8 cellular contexts compared by ENCODE assay signal in the genomic region with DNA sequence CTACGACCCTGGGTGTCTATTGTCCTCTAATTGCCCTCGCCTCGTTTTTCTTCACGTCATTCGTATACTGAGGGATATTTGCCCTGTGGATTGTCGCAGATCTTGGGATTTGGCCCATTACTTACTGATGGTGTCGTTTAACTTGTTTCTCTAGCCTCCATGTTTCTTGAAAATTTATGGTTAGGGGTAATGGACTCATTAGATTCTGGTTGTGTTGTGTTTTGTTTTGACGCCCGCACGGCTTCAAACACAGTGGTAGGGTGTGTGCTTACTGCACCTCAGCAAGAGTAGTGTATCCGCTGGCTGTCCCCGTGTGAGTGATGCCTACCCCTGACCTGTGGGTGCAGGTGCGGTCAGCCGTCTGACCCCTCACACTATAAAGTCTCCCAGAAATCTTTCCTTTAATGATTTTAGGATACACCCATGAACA. TPM values are rescaled to one million over a fixed set of nuclear protein-coding genes. Genes with fewer than 3 reads are reported as not detected.
A peak's percentile ranks its signal among the peaks of the same experiment; 100 is the strongest.
DNase-seq lines count a peak whose midpoint lies in the region; ATAC-seq and TF ChIP-seq lines count a peak whose summit lies in the region.

No MANE protein-coding gene starts in this region.

- intact Hi-C loops in Panc1 (cut with micrococcal nuclease; ENCODE audit: unreplicated experiment): loop anchor here (10.0 kb wide), 1 partner anchor 129 kb away; the partner anchor contains the start of gene ARHGAP5

- H3K4me3 ChIP-seq in Panc1 (ENCODE audit: low read depth in 2 of 2, low read length in 2 of 2) (peak overlapping the region; percentile 64 to 85), mesodermal cell (ENCODE audit: extremely low read depth, insufficient read depth, low read length, poor library complexity, severe bottlenecking) (peak overlapping the region; percentile 61), upper lobe of left lung (peak overlapping the region; percentile 48 to 87 (median 68))

- no peak for TF ChIP-seq CTCF in Panc1 (IDR thresholded peaks at IDR 0.05)
- TF ChIP-seq CTCF in upper lobe of left lung (IDR thresholded peaks at IDR 0.05): no peak

- DNase-seq in NCI-H446 (lab: John Stamatoyannopoulos, UW): peak; percentile 39 to 43
- no peak for DNase-seq in NCI-H446 treated with DMSO at 0.1 percent for 48 hours (lab: John Stamatoyannopoulos, UW)
- no peak for DNase-seq in Panc1 (ENCODE audit: low read depth, low spot score)
- peak in 1 of 2 donors; percentile 29 for DNase-seq in upper lobe of left lung
- no peak for DNase-seq in AG08396 (ENCODE audit: low spot score)

- ATAC-seq in Panc1 (no peak), upper lobe of left lung (ENCODE audit: low FRiP score in 2 of 2) (no peak), HG03095 (IDR thresholded peaks at IDR 0.05; ENCODE audit: unreplicated experiment) (no peak)

- H3K36me3 ChIP-seq in Panc1 (ENCODE audit: control insufficient read depth, insufficient read depth, low read length): no peaks in the 10 kb centered on the region
- H3K36me3 ChIP-seq in mesodermal cell (ENCODE audit: control insufficient read depth, insufficient read depth, low read length): no peaks in the 10 kb centered on the region
- H3K36me3 ChIP-seq in upper lobe of left lung: no peaks in the 10 kb centered on the region

- peak in 1 of 4 donors; percentile 3 for TF ChIP-seq POLR2A in upper lobe of left lung (IDR thresholded peaks at IDR 0.05)

- POLR2A ChIA-PET in Panc1 (lab: Charles Lee): no interaction called here

- in situ Hi-C loops in Panc1 (cut with HindIII; ENCODE audit: low pct_unique_long_range_greater_than_20kb, low sequenced_read_pairs): no loop called here

- H3K4me1 ChIP-seq in Panc1 (ENCODE audit: control insufficient read depth, insufficient read depth, low read length) (peaks cover 3% of the 10 kb centered on the region), mesodermal cell (ENCODE audit: control insufficient read depth, insufficient read depth, low read length, poor library complexity, severe bottlenecking) (no peaks in the 10 kb centered on the region), upper lobe of left lung (peaks cover 6 to 31% (median 10%) of the 10 kb centered on the region in 4 donors)

- CTCF ChIA-PET in Panc1 (lab: Charles Lee): interaction anchor here (0.6 kb wide), 1 partner anchor 310 kb away, joined by 3 read pairs; no protein-coding TSS in a partner anchor

- TF ChIP-seq EP300 in upper lobe of left lung (IDR thresholded peaks at IDR 0.05): no peak

- H3K27me3 ChIP-seq in Panc1 (ENCODE audit: control insufficient read depth, insufficient read depth, low read length) (no peaks in the 10 kb centered on the region), upper lobe of left lung (no peaks in the 10 kb centered on the region)

- H3K27ac ChIP-seq in Panc1 (ENCODE audit: low read length): peak overlapping the region; percentile 91
- H3K27ac ChIP-seq in cingulate gyrus (ENCODE audit: low read depth, low read length): peak overlapping the region; percentile 94
- H3K27ac ChIP-seq in mesodermal cell (ENCODE audit: low read depth, low read length, severe bottlenecking): no peak overlapping the region
- peak overlapping the region; percentile 87 to 92 (median 88) for H3K27ac ChIP-seq in upper lobe of left lung

- no peaks in the 10 kb centered on the region for H3K9me3 ChIP-seq in Panc1 (ENCODE audit: control insufficient read depth, insufficient read depth, low read depth, low read length)
- no peaks in the 10 kb centered on the region for H3K9me3 ChIP-seq in mesodermal cell (ENCODE audit: control insufficient read depth, low read length)
- H3K9me3 ChIP-seq in upper lobe of left lung: no peaks in the 10 kb centered on the region

- BruUV-seq in Panc1 (replicated peaks; lab: Mats Ljungman, UMichigan): no TSS peak

- WGBS in mesodermal cell (ENCODE audit: insufficient coverage in 2 of 2), 2 experiments: 10 to 27% methylated on average over 6 to 8 of the region's 14 CpGs
- WGBS in upper lobe of left lung, 2 donors: 3 to 5% methylated on average over 13 to 14 of the region's 14 CpGs

RNA-seq across cellular contexts. Expression of gene RNU6-8, which starts 0.9 kb away (rescaled TPM):
- total RNA-seq in Panc1 (2021; ENCODE audit: unreplicated experiment) (not detected), upper lobe of left lung (not detected)
- not detected for polyA plus RNA-seq in Panc1 (2012; ENCODE audit: insufficient read length)
- polyA plus RNA-seq in mesodermal cell (2013, experiment 1 of 2): not detected
- polyA plus RNA-seq in mesodermal cell (2013, experiment 2 of 2): not detected

RNA-seq across cellular contexts. Expression of gene RNU6-7, which starts 2.1 kb away (rescaled TPM):
- total RNA-seq in Panc1 (2021; ENCODE audit: unreplicated experiment) (not detected), upper lobe of left lung (not detected)
- not detected for polyA plus RNA-seq in Panc1 (2012; ENCODE audit: insufficient read length)
- not detected for polyA plus RNA-seq in mesodermal cell (2013, experiment 1 of 2)
- not detected for polyA plus RNA-seq in mesodermal cell (2013, experiment 2 of 2)

Comparison
In these comparisons a context has a peak if more than half of its experiments do, and no peak if none do; other contexts are left out.
1. DNase-seq: peak in NCI-H446 (2 of 2); none in NCI-H446 treated with DMSO at 0.1 percent for 48 hours (single experiment), Panc1 (single experiment) and AG08396 (single experiment).
2. Peak in every context shown above with its lines, with median percentiles within 50 percentile points of each other: H3K4me3 ChIP-seq.